Comparison of ENCODE assay signal across 1 cellular context in genomic region chr13:110965038-110965754, GRCh38.
TF ChIP-seq lines count a peak whose summit lies in the region.

No MANE protein-coding gene starts in this region.

TF ChIP-seq in HepG2, 621 proteins besides CTCF, POLR2A, EP300 and RAD21 (continued from another document):
- TF ChIP-seq GLMP (CRISPR knock-in tag; IDR thresholded peaks at IDR 0.05; ENCODE audit: borderline replicate concordance) (no peak), JUND (CRISPR knock-in tag; IDR thresholded peaks at IDR 0.05) (peak; percentile 31; the same call in 1 of the 2 replicates), ATF4 (CRISPR knock-in tag; IDR thresholded peaks at IDR 0.05) (peak in 1 of 2 experiments; percentile 44; a peak in 1 of 4 replicates), CREB1 (IDR thresholded peaks at IDR 0.05) (peak; percentile 33; the same call in 1 of the 2 replicates), CREB1 (CRISPR knock-in tag; IDR thresholded peaks at IDR 0.05) (0 out of 2 replicates have a peak, but pooled peaks have one; percentile 18), ATF3 (CRISPR knock-in tag; IDR thresholded peaks at IDR 0.05) (peak; percentile 78), ARID5B (CRISPR knock-in tag; IDR thresholded peaks at IDR 0.05) (0 out of 2 replicates have a peak, but pooled peaks have one; percentile 23)
